Comparison of ENCODE assay signal across 1 cellular context in genomic region chr10:13563481-13564445, GRCh38.
A peak's percentile ranks its signal among the peaks of the same experiment; 100 is the strongest.
TF ChIP-seq lines count a peak whose summit lies in the region.

No MANE protein-coding gene starts in this region.

TF ChIP-seq in HepG2, 621 proteins besides CTCF, POLR2A, EP300 and RAD21:
- no peak for TF ChIP-seq MYPOP (CRISPR knock-in tag; IDR thresholded peaks at IDR 0.05)
- TF ChIP-seq, protein P1, sequence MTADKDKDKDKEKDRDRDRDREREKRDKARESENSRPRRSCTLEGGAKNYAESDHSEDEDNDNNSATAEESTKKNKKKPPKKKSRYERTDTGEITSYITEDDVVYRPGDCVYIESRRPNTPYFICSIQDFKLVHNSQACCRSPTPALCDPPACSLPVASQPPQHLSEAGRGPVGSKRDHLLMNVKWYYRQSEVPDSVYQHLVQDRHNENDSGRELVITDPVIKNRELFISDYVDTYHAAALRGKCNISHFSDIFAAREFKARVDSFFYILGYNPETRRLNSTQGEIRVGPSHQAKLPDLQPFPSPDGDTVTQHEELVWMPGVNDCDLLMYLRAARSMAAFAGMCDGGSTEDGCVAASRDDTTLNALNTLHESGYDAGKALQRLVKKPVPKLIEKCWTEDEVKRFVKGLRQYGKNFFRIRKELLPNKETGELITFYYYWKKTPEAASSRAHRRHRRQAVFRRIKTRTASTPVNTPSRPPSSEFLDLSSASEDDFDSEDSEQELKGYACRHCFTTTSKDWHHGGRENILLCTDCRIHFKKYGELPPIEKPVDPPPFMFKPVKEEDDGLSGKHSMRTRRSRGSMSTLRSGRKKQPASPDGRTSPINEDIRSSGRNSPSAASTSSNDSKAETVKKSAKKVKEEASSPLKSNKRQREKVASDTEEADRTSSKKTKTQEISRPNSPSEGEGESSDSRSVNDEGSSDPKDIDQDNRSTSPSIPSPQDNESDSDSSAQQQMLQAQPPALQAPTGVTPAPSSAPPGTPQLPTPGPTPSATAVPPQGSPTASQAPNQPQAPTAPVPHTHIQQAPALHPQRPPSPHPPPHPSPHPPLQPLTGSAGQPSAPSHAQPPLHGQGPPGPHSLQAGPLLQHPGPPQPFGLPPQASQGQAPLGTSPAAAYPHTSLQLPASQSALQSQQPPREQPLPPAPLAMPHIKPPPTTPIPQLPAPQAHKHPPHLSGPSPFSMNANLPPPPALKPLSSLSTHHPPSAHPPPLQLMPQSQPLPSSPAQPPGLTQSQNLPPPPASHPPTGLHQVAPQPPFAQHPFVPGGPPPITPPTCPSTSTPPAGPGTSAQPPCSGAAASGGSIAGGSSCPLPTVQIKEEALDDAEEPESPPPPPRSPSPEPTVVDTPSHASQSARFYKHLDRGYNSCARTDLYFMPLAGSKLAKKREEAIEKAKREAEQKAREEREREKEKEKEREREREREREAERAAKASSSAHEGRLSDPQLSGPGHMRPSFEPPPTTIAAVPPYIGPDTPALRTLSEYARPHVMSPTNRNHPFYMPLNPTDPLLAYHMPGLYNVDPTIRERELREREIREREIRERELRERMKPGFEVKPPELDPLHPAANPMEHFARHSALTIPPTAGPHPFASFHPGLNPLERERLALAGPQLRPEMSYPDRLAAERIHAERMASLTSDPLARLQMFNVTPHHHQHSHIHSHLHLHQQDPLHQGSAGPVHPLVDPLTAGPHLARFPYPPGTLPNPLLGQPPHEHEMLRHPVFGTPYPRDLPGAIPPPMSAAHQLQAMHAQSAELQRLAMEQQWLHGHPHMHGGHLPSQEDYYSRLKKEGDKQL (CRISPR knock-in tag; IDR thresholded peaks at IDR 0.05; ENCODE audit: low read depth) = no peak
- no peak for TF ChIP-seq SMARCE1 (IDR thresholded peaks at IDR 0.05; ENCODE audit: borderline replicate concordance)
- TF ChIP-seq CEBPB (IDR thresholded peaks at IDR 0.05; ENCODE audit: borderline replicate concordance, low read depth, low read length) = peak; percentile 15; the same call in 1 of the 2 replicates
- no peak for TF ChIP-seq ATF1 (CRISPR knock-in tag; IDR thresholded peaks at IDR 0.05)
- TF ChIP-seq MXD1 (CRISPR knock-in tag; IDR thresholded peaks at IDR 0.05) = no peak
TF ChIP-seq in HepG2: peak in this region for 1.
